ENCODE assay signal across 8 cellular contexts in the genomic region with DNA sequence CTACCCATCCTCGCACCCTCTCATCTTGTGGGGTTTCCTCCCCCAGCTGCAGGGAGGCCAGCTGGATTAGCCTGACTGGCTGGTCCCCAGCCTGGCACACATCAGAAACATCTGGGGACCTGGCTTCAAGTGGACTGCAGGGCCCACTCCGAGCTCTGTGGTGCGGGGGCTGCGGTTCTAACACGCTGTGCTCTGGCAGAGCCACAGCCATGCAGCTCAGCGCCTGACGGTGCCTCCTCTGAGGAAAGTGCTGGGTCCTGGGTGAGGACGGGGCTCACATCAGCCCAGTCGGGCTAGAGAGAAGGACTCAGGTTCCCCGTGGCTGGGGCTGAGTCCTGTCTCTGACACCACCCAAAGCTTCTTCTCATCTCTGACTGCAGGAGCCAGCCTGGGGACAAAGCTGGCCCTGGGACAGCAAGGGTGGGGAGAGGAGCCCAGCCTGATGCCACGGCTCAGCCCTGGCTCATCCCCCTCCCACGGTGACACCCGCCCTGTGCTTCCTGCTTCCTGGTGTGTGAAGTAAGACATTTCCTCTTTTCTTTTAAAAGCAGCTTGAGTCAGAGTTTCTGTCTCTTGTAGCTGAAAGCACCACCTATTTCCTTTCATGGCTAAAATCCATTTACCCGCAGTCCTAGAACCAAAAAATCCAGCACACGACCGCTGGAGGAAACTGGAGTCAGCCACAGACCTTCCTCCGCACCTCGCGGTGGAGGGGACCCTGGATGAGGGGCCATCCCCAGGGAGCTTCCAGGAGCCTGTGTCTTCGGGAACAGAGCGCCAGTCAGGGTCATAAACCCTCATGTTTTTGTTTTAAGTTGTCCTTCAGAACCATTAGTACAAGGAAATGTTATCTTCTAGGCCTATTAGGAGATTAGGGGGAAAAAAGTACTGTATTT.
DNase-seq lines count a peak whose midpoint lies in the region; ATAC-seq and TF ChIP-seq lines count a peak whose summit lies in the region.

No MANE protein-coding gene starts in this region.

- peak overlapping the region; percentile 74 for H3K4me3 Mint-ChIP-seq in dendritic cell treated with granulocyte-macrophage colony-stimulating factor and Interleukin-4, amounts not matched to agents 40 ng/mL and 50 ng/mL, for 4 days
- peak overlapping the region; percentile 77 to 96 (median 90) for H3K4me3 Mint-ChIP-seq in naive B cell

- no peaks in the 10 kb centered on the region for H3K27me3 ChIP-seq in suprapubic skin

- TF ChIP-seq CTCF in VCaP (conservative IDR thresholded peaks at IDR 0.05), result no peak
- TF ChIP-seq CTCF in suprapubic skin (IDR thresholded peaks at IDR 0.05), result no peak

- H3K9me3 Mint-ChIP-seq in dendritic cell treated with granulocyte-macrophage colony-stimulating factor and Interleukin-4, amounts not matched to agents 40 ng/mL and 50 ng/mL, for 4 days, result no peaks in the 10 kb centered on the region
- peaks cover 0 to 1% (median 0%) of the 10 kb centered on the region in 7 donors for H3K9me3 Mint-ChIP-seq in naive B cell

- H3K36me3 Mint-ChIP-seq in dendritic cell treated with granulocyte-macrophage colony-stimulating factor and Interleukin-4, amounts not matched to agents 40 ng/mL and 50 ng/mL, for 4 days (ENCODE audit: low read depth), result no peaks in the 10 kb centered on the region
- peaks cover 0 to 2% of the 10 kb centered on the region in 2 donors for H3K36me3 Mint-ChIP-seq in naive B cell

- H3K4me1 ChIP-seq in suprapubic skin, result peaks cover 15% of the 10 kb centered on the region

- H3K4me3 ChIP-seq in suprapubic skin, result peak overlapping the region; percentile 11

- H3K27ac ChIP-seq in VCaP (peak overlapping the region; percentile 38), suprapubic skin (peak overlapping the region; percentile 68)

- peaks cover 27% of the 10 kb centered on the region for H3K4me1 Mint-ChIP-seq in dendritic cell treated with granulocyte-macrophage colony-stimulating factor and Interleukin-4, amounts not matched to agents 40 ng/mL and 50 ng/mL, for 4 days (ENCODE audit: low read depth)
- peaks cover 22 to 32% (median 22%) of the 10 kb centered on the region in 3 donors for H3K4me1 Mint-ChIP-seq in naive B cell

- no peaks in the 10 kb centered on the region for H3K36me3 ChIP-seq in suprapubic skin

- H3K27me3 Mint-ChIP-seq in dendritic cell treated with granulocyte-macrophage colony-stimulating factor and Interleukin-4, amounts not matched to agents 40 ng/mL and 50 ng/mL, for 4 days, result peaks cover 8% of the 10 kb centered on the region
- peaks cover 0 to 5% (median under 1%) of the 10 kb centered on the region in 3 donors for H3K27me3 Mint-ChIP-seq in naive B cell

- no peak for TF ChIP-seq EP300 in suprapubic skin (IDR thresholded peaks at IDR 0.05)

- intact Hi-C loops in dendritic cell treated with granulocyte-macrophage colony-stimulating factor and Interleukin-4, amounts not matched to agents 40 ng/mL and 50 ng/mL, for 4 days (cut with micrococcal nuclease), result loop anchor here (10.0 kb wide), 1 partner anchor 115 kb away; no protein-coding TSS in a partner anchor

- WGBS in suprapubic skin, result 44% methylated on average over 13 of the region's 21 CpGs

- TF ChIP-seq POLR2A in suprapubic skin (IDR thresholded peaks at IDR 0.05), result no peak

- peak; percentile 76 for ATAC-seq in GM19324 (IDR thresholded peaks at IDR 0.05; ENCODE audit: low FRiP score, unreplicated experiment)
- ATAC-seq in HG03280 (IDR thresholded peaks at IDR 0.05; ENCODE audit: unreplicated experiment), result peak; percentile 77
- peak; percentile 95 to 96 for ATAC-seq in naive B cell (ENCODE audit: low read depth in 2 of 2)
- ATAC-seq in GM18520 (IDR thresholded peaks at IDR 0.05; ENCODE audit: unreplicated experiment), result no peak

- H3K9me3 ChIP-seq in suprapubic skin, result no peaks in the 10 kb centered on the region

- peak overlapping the region; percentile 95 for H3K27ac Mint-ChIP-seq in dendritic cell treated with granulocyte-macrophage colony-stimulating factor and Interleukin-4, amounts not matched to agents 40 ng/mL and 50 ng/mL, for 4 days
- H3K27ac Mint-ChIP-seq in naive B cell, result peak overlapping the region; percentile 85 to 98 (median 93)

- DNase-seq in naive B cell, result peak; percentile 63
- DNase-seq in suprapubic skin (ENCODE audit: low spot score in 2 of 2), result peak in 1 of 2 donors; percentile 86
- no peak for DNase-seq in epidermal melanocyte (ENCODE audit: insufficient read length, low spot score)
